Comparison of ENCODE assay signal across 1 cellular context in genomic region chr2:10691521-10691920, GRCh38.
TF ChIP-seq lines count a peak whose summit lies in the region.

No MANE protein-coding gene starts in this region.

TF ChIP-seq in IMR-90, 13 proteins besides CTCF, POLR2A, EP300 and RAD21:
- no peak for TF ChIP-seq SMC3 (IDR thresholded peaks at IDR 0.05; ENCODE audit: low read depth, low read length)
- no peak for TF ChIP-seq ELK1 (IDR thresholded peaks at IDR 0.05; ENCODE audit: borderline replicate concordance, low read depth, low read length)
- no peak for TF ChIP-seq RFX5 (IDR thresholded peaks at IDR 0.05; ENCODE audit: low read depth, low read length)
- no peak for TF ChIP-seq FOS (IDR thresholded peaks at IDR 0.05; ENCODE audit: low read depth, low read length)
- TF ChIP-seq MAFK (IDR thresholded peaks at IDR 0.05; ENCODE audit: low read depth, low read length): no peak
- TF ChIP-seq MXI1 (IDR thresholded peaks at IDR 0.05; ENCODE audit: borderline replicate concordance, low read depth, low read length): no peak
- TF ChIP-seq RCOR1 (IDR thresholded peaks at IDR 0.05; ENCODE audit: insufficient replicate concordance, low read length): no peak
- TF ChIP-seq MAZ (IDR thresholded peaks at IDR 0.05; ENCODE audit: borderline replicate concordance, low read depth, low read length): no peak
- no peak for TF ChIP-seq CEBPB (IDR thresholded peaks at IDR 0.05; ENCODE audit: low read depth, low read length)
- no peak for TF ChIP-seq NFE2L2 (IDR thresholded peaks at IDR 0.05; ENCODE audit: low read depth, low read length)
TF ChIP-seq in IMR-90: peak in this region for 0.
